17 cellular contexts compared by ENCODE assay signal in genomic region chrX:45198301-45198700, GRCh38. TPM values are rescaled to one million over a fixed set of nuclear protein-coding genes. Genes with fewer than 3 reads are reported as not detected.
"Had no signal": no experiment of that assay in that cellular context is flagged by ENCODE, and none has a peak within 500 bp of the region (broad histone marks: within the 10 kb centered on the region; RNA-seq: fewer than 3 reads in every experiment).

No MANE protein-coding gene starts in this region.

- ATAC-seq: activated T-cell treated with anti-CD3 and anti-CD28 coated beads, Interleukin-2, amount 50 U/mL, for 4 hours; natural killer cell; stimulated activated naive CD8-positive, alpha-beta T cell treated with anti-CD3 and anti-CD28 coated beads, Interleukin-15, Interleukin-2, amounts not matched to agents 100 U/mL and 50 U/mL, for 24 hours had no signal

- H3K9me3 Mint-ChIP-seq: activated naive CD4-positive, alpha-beta T cell treated with anti-CD3 and anti-CD28 coated beads for 36 hours; activated T-cell treated with anti-CD3 and anti-CD28 coated beads, Interleukin-2, amount 50 U/mL, for 4 hours; natural killer cell had no signal

- H3K9me3 ChIP-seq: neutrophil, tibial nerve had no signal

- H3K36me3 Mint-ChIP-seq: natural killer cell had no signal

- DNase-seq: activated CD4-positive, alpha-beta T cell treated with anti-CD3 and anti-CD28 coated beads, Interleukin-2, amount 50 U/mL, for 1 hour; activated CD4-positive, CD25-positive, alpha-beta regulatory T cell; activated CD8-positive, alpha-beta memory T cell treated with anti-CD3 and anti-CD28 coated beads, Interleukin-2, amount 50 U/mL, for 4 hours; activated naive CD4-positive, alpha-beta T cell treated with anti-CD3 and anti-CD28 coated beads for 36 hours; activated T-cell treated with anti-CD3 and anti-CD28 coated beads, Interleukin-2, amount 50 U/mL, for 4 hours; cerebellar nuclear complex; cortex of kidney; effector memory CD4-positive, alpha-beta T cell; natural killer cell; stimulated activated CD4-positive, alpha-beta T cell treated with anti-CD3 and anti-CD28 coated beads, Interleukin-2, amount 100 ng/mL, for 24 hours; stimulated activated naive CD8-positive, alpha-beta T cell treated with anti-CD3 and anti-CD28 coated beads, Interleukin-15, Interleukin-2, amounts not matched to agents 100 U/mL and 50 U/mL, for 24 hours; T-helper 1 cell; T-helper 9 cell had no signal

- H3K4me1 ChIP-seq: parathyroid adenoma, tibial nerve had no signal

- H3K4me3 Mint-ChIP-seq: activated naive CD4-positive, alpha-beta T cell treated with anti-CD3 and anti-CD28 coated beads for 36 hours; activated T-cell treated with anti-CD3 and anti-CD28 coated beads, Interleukin-2, amount 50 U/mL, for 4 hours; natural killer cell had no signal

- H3K36me3 ChIP-seq: neutrophil, tibial nerve had no signal

- H3K27ac Mint-ChIP-seq: activated naive CD4-positive, alpha-beta T cell treated with anti-CD3 and anti-CD28 coated beads for 36 hours; natural killer cell had no signal

- H3K27ac ChIP-seq: neutrophil had no signal

- H3K4me1 Mint-ChIP-seq: natural killer cell had no signal

RNA-seq across cellular contexts. Expression of gene DIPK2B, which starts 2.4 kb away (rescaled TPM):
- total RNA-seq: activated naive CD4-positive, alpha-beta T cell treated with anti-CD3 and anti-CD28 coated beads for 36 hours; fibroblast of lung; natural killer cell had no signal
